8 cellular contexts compared by ENCODE assay signal in the genomic region with DNA sequence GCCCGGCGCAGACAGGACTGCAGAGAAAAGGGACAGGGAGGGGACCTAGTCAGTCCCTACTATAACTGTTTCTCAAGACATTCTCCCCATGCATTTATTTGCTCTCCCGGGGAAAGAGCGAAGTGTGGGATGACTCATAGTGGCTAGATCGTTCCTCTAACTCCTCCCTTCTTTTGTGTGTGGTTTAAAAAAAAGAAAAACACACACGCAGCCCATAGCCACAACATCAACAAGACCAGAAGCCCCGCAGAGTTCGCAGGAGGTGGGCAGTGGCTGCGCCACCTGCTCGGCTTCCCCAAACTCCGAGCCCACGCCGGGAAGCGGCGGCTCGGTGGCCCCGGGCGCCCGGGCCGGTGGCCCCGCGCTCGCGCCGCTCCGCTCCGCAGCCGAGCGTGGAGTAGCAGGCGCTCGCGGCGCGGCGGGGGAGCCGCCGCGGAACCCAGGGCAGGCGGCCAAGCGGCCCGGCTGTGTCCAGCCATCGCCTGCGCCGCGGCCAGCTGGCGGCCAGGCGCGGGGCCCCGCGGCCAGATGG. TPM values are rescaled to one million over a fixed set of nuclear protein-coding genes. Genes with fewer than 3 reads are reported as not detected.
A peak's percentile ranks its signal among the peaks of the same experiment; 100 is the strongest.
DNase-seq lines count a peak whose midpoint lies in the region; ATAC-seq and TF ChIP-seq lines count a peak whose summit lies in the region.

No MANE protein-coding gene starts in this region.

- H3K9ac ChIP-seq in DND-41 (ENCODE audit: low read depth, low read length) (peak overlapping the region; percentile 69), trophoblast cell (ENCODE audit: low read length) (peak overlapping the region; percentile 93)

- no peak for TF ChIP-seq CTCF in DND-41 (IDR thresholded peaks at IDR 0.05; ENCODE audit: borderline replicate concordance, extremely low read depth, low read length, poor library complexity, severe bottlenecking)
- no peak for TF ChIP-seq CTCF in adrenal gland (IDR thresholded peaks at IDR 0.05)
- TF ChIP-seq CTCF in heart right ventricle (IDR thresholded peaks at IDR 0.05): no peak

- H2BK5ac ChIP-seq in trophoblast cell (ENCODE audit: low read depth, low read length, poor library complexity): no peak overlapping the region

- peaks cover 26% of the 10 kb centered on the region for H3K36me3 ChIP-seq in DND-41 (ENCODE audit: insufficient read depth, low read length)
- peaks cover 20% of the 10 kb centered on the region for H3K36me3 ChIP-seq in SJSA1
- no peaks in the 10 kb centered on the region for H3K36me3 ChIP-seq in adrenal gland (replicated peaks in 1 of 2)
- H3K36me3 ChIP-seq in heart right ventricle: peaks cover 0 to 13% (median 0%) of the 10 kb centered on the region in 9 donors
- peaks cover 4 to 11% of the 10 kb centered on the region in 2 experiments for H3K36me3 ChIP-seq in trophoblast cell (ENCODE audit: control insufficient read depth in 1 of 2, insufficient read depth in 2 of 2, low read length in 2 of 2)

- H4K8ac ChIP-seq in trophoblast cell (ENCODE audit: low read depth, low read length): peak overlapping the region; percentile 34

- no peaks in the 10 kb centered on the region for H3K27me3 ChIP-seq in DND-41 (ENCODE audit: insufficient read depth, low read length, poor library complexity)
- no peaks in the 10 kb centered on the region for H3K27me3 ChIP-seq in SJSA1 (replicated peaks)
- no peaks in the 10 kb centered on the region for H3K27me3 ChIP-seq in adrenal gland
- H3K27me3 ChIP-seq in heart right ventricle: peaks cover 0 to 9% (median 0%) of the 10 kb centered on the region in 7 donors
- H3K27me3 ChIP-seq in trophoblast cell (ENCODE audit: insufficient read depth, low read length): no peaks in the 10 kb centered on the region

- H3K4me2 ChIP-seq in DND-41 (ENCODE audit: insufficient read depth, low read length) (peak overlapping the region; percentile 84), trophoblast cell (ENCODE audit: low read length) (peak overlapping the region; percentile 93)

- H3K18ac ChIP-seq in trophoblast cell (ENCODE audit: low read length): no peak overlapping the region

- peak in 1 of 2 donors; percentile 49 for TF ChIP-seq POLR2A in adrenal gland (IDR thresholded peaks at IDR 0.05)

- H3K4me3 ChIP-seq in DND-41 (ENCODE audit: low read depth in 1 of 2, low read length in 2 of 2): peak overlapping the region; percentile 22 to 59; a peak in 3 of 4 replicates
- peak overlapping the region; percentile 99 for H3K4me3 ChIP-seq in SJSA1
- peak overlapping the region in 2 of 4 donors; percentile 42 to 100 for H3K4me3 ChIP-seq in adrenal gland
- H3K4me3 ChIP-seq in heart right ventricle: peak overlapping the region; percentile 1 to 100 (median 70)
- peak overlapping the region; percentile 82 for H3K4me3 ChIP-seq in trophoblast cell (ENCODE audit: low read depth, low read length)

- peaks cover 33% of the 10 kb centered on the region for H4K20me1 ChIP-seq in DND-41 (ENCODE audit: insufficient read depth, low read length)

- H2AFZ ChIP-seq in DND-41 (ENCODE audit: low read depth, low read length) (peak overlapping the region; percentile 48; the same call in 1 of the 2 replicates), trophoblast cell (ENCODE audit: insufficient read depth, low read length, poor library complexity) (peak overlapping the region; percentile 83)

- no peak overlapping the region for H4K12ac ChIP-seq in trophoblast cell (ENCODE audit: low read depth, low read length)

- H3K4ac ChIP-seq in trophoblast cell (ENCODE audit: low read depth, low read length): no peak overlapping the region

- H2BK120ac ChIP-seq in trophoblast cell (ENCODE audit: insufficient read depth, low read length, poor library complexity): no peak overlapping the region

- H3K27ac ChIP-seq in DND-41 (ENCODE audit: low read length) (peak overlapping the region; percentile 68), SJSA1 (peak overlapping the region; percentile 42), adrenal gland (peak overlapping the region in 3 of 5 donors; percentile 83 to 95 (median 87)), heart right ventricle (peak overlapping the region in 7 of 10 donors; percentile 19 to 93 (median 56)), trophoblast cell (ENCODE audit: low read depth, low read length) (peak overlapping the region; percentile 88)

- no peak overlapping the region for H2AK5ac ChIP-seq in trophoblast cell (ENCODE audit: low read length)

- H3K4me1 ChIP-seq in DND-41 (ENCODE audit: insufficient read depth, low read length): peaks cover 30% of the 10 kb centered on the region
- H3K4me1 ChIP-seq in SJSA1 (replicated peaks): peaks cover 29% of the 10 kb centered on the region
- H3K4me1 ChIP-seq in adrenal gland (replicated peaks in 1 of 2): peaks cover 0 to 20% of the 10 kb centered on the region in 2 donors
- peaks cover 0 to 22% (median 11%) of the 10 kb centered on the region in 9 donors for H3K4me1 ChIP-seq in heart right ventricle
- peaks cover 8 to 9% of the 10 kb centered on the region in 2 experiments for H3K4me1 ChIP-seq in trophoblast cell (ENCODE audit: control insufficient read depth in 1 of 2, insufficient read depth in 2 of 2, low read length in 2 of 2)

- no peaks in the 10 kb centered on the region for H3K9me3 ChIP-seq in DND-41 (ENCODE audit: insufficient read depth, low read length, severe bottlenecking)
- 0 out of 2 replicates have a peak, but pooled peaks cover 3% of the 10 kb centered on the region for H3K9me3 ChIP-seq in SJSA1 (replicated peaks)
- no peaks in the 10 kb centered on the region for H3K9me3 ChIP-seq in adrenal gland (replicated peaks in 1 of 3)
- H3K9me3 ChIP-seq in heart right ventricle: no peaks in the 10 kb centered on the region
- H3K9me3 ChIP-seq in trophoblast cell (ENCODE audit: insufficient read depth, low read depth, low read length): peaks cover 3% of the 10 kb centered on the region

- no peak overlapping the region for H3K23ac ChIP-seq in trophoblast cell (ENCODE audit: low read length)

- peaks cover 7% of the 10 kb centered on the region for H3K79me1 ChIP-seq in trophoblast cell (ENCODE audit: low read length)

- peaks cover 55% of the 10 kb centered on the region for H3K79me2 ChIP-seq in DND-41 (ENCODE audit: insufficient read depth, low read length)
- peaks cover 6% of the 10 kb centered on the region for H3K79me2 ChIP-seq in trophoblast cell (ENCODE audit: control insufficient read depth, insufficient read depth, low read length, poor library complexity)

- 0 to 1% (median 0%) methylated on average over 11 to 50 of the region's 50 CpGs for WGBS in adrenal gland, 4 donors
- WGBS in heart right ventricle, 2 donors: 0 to 1% methylated on average over 40 to 50 of the region's 50 CpGs
- WGBS in trophoblast cell (ENCODE audit: extremely low coverage, insufficient coverage, insufficient read length): no CpG with 5 or more reads among the region's 50 CpGs

- peak; percentile 35 for ATAC-seq in DND-41 (ENCODE audit: insufficient read depth, low read depth)
- ATAC-seq in GM21423 (IDR thresholded peaks at IDR 0.05; ENCODE audit: unreplicated experiment): peak; percentile 17
- ATAC-seq in heart right ventricle: peak in 3 of 8 donors; percentile 19 to 44 (median 40)

- DNase-seq in DND-41: peak; percentile 64
- DNase-seq in HS-27A (ENCODE audit: low read depth): peak; percentile 41
- DNase-seq in SJSA1 (ENCODE audit: low read depth in 1 of 2, low spot score in 2 of 2): peak; percentile 71 to 87
- DNase-seq in adrenal gland: peak; percentile 48 to 67 (median 56)
- DNase-seq in heart right ventricle: peak; percentile 18 to 71
- peak; percentile 52 to 83 for DNase-seq in trophoblast cell
- no peak for DNase-seq in OCI-M2 (lab: John Stamatoyannopoulos, UW; ENCODE audit: unreplicated experiment)

- peak overlapping the region; percentile 51 for H4K91ac ChIP-seq in trophoblast cell (ENCODE audit: low read depth, low read length)

- no peak overlapping the region for H2BK12ac ChIP-seq in trophoblast cell (ENCODE audit: low read length)

- H3K14ac ChIP-seq in trophoblast cell (ENCODE audit: low read length): peak overlapping the region; percentile 34

- intact Hi-C loops in adrenal gland (cut with DNase I): no loop called here
- intact Hi-C loops in heart right ventricle (cut with DNase I): loop anchor here in 2 of 10 donors (2.0 to 10.0 kb wide), 2 partner anchors 101 to 589 kb away; a partner anchor contains a TSS

RNA-seq across cellular contexts. Expression of a gene that starts 0.7 kb away (rescaled TPM):
- total RNA-seq in SJSA1 (2014; rRNA removed; shearing (Covaris generic)): 24.2 and 38.4 TPM in 2 replicates
- 10 to 100 TPM in 5 of 8 donors, 1 to 10 TPM in 3; 6.7 to 14.7 (median 10.5) TPM for total RNA-seq in adrenal gland
- polyA plus RNA-seq in adrenal gland: 1 to 10 TPM; 3.9 to 6.6 (median 4.7) TPM
- total RNA-seq in heart right ventricle: 1 to 10 TPM; 4.4 to 9.4 (median 6.5) TPM
- 1 to 10 TPM; 2.5 to 4.4 TPM for polyA plus RNA-seq in heart right ventricle
- polyA plus RNA-seq in trophoblast cell (2013): 19.7 and 21.4 TPM in 2 replicates
